8 cellular contexts compared by ENCODE assay signal in genomic region chr5:53481354-53481886, GRCh38. TPM values are rescaled to one million over a fixed set of nuclear protein-coding genes. Genes with fewer than 3 reads are reported as not detected.
A peak's percentile ranks its signal among the peaks of the same experiment; 100 is the strongest.
DNase-seq lines count a peak whose midpoint lies in the region; ATAC-seq and TF ChIP-seq lines count a peak whose summit lies in the region.

No MANE protein-coding gene starts in this region.

- peaks cover 8% of the 10 kb centered on the region; the same call in 1 of the 2 replicates for H3K4me1 ChIP-seq in SJSA1 (replicated peaks)

- H3K27ac ChIP-seq in SJSA1 = no peak overlapping the region

- ATAC-seq in HG02870 (IDR thresholded peaks at IDR 0.05; ENCODE audit: unreplicated experiment) (no peak), GM21576 (IDR thresholded peaks at IDR 0.05; ENCODE audit: unreplicated experiment) (no peak)

- no peaks in the 10 kb centered on the region for H3K9me3 ChIP-seq in SJSA1 (replicated peaks)

- no peaks in the 10 kb centered on the region for H3K27me3 ChIP-seq in SJSA1 (replicated peaks)

- POLR2A ChIA-PET in GM10248 (lab: Yijun Ruan, JAX) = no interaction called here

- H3K4me3 ChIP-seq in SJSA1 (peak overlapping the region; percentile 64), foreskin fibroblast (ENCODE audit: low read depth in 1 of 2, low read length in 2 of 2) (peak overlapping the region; percentile 71 to 88), skeletal muscle cell (ENCODE audit: low read depth, low read length) (peak overlapping the region; percentile 63)

- TF ChIP-seq CTCF in GM13977 (IDR thresholded peaks at IDR 0.05; ENCODE audit: extremely low read depth, insufficient read depth, missing control alignments) (no peak), foreskin fibroblast (IDR thresholded peaks at IDR 0.05; ENCODE audit: low read depth, low read length) (no peak), GM10248 (IDR thresholded peaks at IDR 0.05; ENCODE audit: control extremely low read depth, extremely low read depth, low read depth, missing control alignments) (no peak)

- no peaks in the 10 kb centered on the region for H3K36me3 ChIP-seq in SJSA1

- CTCF ChIA-PET in GM10248 (lab: Yijun Ruan, JAX) = interaction anchor here (1.5 to 2.1 kb wide), 2 partner anchors 10 to 752 kb away, joined by 4 to 6 read pairs; no protein-coding TSS in a partner anchor

- DNase-seq in GM13977 (ENCODE audit: low spot score) (peak; percentile 11), SJSA1 (ENCODE audit: low read depth in 1 of 2, low spot score in 2 of 2) (peak in 1 of 2 experiments; percentile 34), foreskin fibroblast (peak in 1 of 2 donors; percentile 51), skeletal muscle cell (ENCODE audit: low read depth) (no peak), NCI-H2171 (lab: John Stamatoyannopoulos, UW) (no peak), GM10248 (ENCODE audit: extremely low spot score) (no peak)

- in situ Hi-C loops in GM13977 (cut with MboI; ENCODE audit: low pct_unique_long_range_greater_than_20kb, low sequenced_read_pairs, unreplicated experiment) = no loop called here

RNA-seq across cellular contexts. Expression of gene FST, which starts 1.0 kb away (rescaled TPM):
- total RNA-seq in SJSA1 (2014; rRNA removed; shearing (Covaris generic)) = 7.3 and 11.5 TPM in 2 replicates
